1 cellular context compared by ENCODE assay signal in the genomic region with DNA sequence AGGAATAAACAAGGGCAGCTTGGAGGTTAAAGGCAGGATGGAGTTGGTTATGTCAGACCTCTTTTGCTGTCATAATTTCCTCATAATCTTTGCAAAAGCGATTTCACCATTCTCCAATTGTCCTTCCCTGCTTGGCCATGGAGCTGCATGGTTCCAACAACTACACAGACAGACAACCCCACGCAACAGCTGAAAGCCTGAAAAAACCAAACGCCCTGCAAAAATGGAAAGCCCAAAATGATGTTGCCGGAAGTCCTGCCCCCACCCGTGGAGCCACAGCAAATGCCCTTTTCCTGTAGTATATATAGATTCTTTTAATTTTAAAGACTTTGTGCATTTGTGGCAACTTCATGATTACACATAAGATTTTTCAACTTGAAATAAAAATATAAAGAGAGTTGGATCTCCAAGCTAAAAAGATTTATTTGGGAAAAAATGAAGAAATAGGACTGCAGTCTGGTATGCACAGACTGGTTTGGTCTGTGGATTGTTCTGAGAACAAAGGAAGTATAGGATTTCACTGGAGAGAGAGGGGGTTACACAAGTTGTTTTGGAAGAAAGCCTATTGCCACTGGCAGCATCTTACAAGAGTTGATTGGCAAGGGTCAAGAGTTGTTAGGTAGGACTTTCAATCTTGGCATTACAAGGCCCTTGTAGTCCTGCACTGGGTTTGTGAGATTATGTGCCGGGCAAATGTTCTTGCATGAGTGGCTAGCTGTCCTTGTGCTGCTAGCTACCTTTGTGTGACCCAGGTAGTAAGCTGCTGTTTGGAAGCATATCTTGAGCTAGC.
TF ChIP-seq lines count a peak whose summit lies in the region.

No MANE protein-coding gene starts in this region.

TF ChIP-seq in SK-N-SH, 30 proteins besides CTCF, POLR2A, EP300 and RAD21:
- TF ChIP-seq MEF2A (IDR thresholded peaks at IDR 0.05; ENCODE audit: borderline replicate concordance, low read depth) (no peak), RXRA (IDR thresholded peaks at IDR 0.05; ENCODE audit: borderline replicate concordance, low read depth) (no peak), MXI1 (IDR thresholded peaks at IDR 0.05; ENCODE audit: low read depth, low read length) (no peak), FOXM1 (IDR thresholded peaks at IDR 0.05; ENCODE audit: low read depth) (no peak), POLR2AphosphoS5 (IDR thresholded peaks at IDR 0.05; ENCODE audit: low read depth, low read length) (no peak), RCOR1 (IDR thresholded peaks at IDR 0.05; ENCODE audit: low read length) (no peak), NFIC (IDR thresholded peaks at IDR 0.05; ENCODE audit: borderline replicate concordance) (no peak), TCF12 (IDR thresholded peaks at IDR 0.05) (no peak), FOXJ3 (CRISPR knock-in tag; IDR thresholded peaks at IDR 0.05) (no peak), JUND (IDR thresholded peaks at IDR 0.05) (no peak), TEAD4 (IDR thresholded peaks at IDR 0.05; ENCODE audit: borderline replicate concordance, insufficient read depth) (no peak)
- TF ChIP-seq, protein P1, sequence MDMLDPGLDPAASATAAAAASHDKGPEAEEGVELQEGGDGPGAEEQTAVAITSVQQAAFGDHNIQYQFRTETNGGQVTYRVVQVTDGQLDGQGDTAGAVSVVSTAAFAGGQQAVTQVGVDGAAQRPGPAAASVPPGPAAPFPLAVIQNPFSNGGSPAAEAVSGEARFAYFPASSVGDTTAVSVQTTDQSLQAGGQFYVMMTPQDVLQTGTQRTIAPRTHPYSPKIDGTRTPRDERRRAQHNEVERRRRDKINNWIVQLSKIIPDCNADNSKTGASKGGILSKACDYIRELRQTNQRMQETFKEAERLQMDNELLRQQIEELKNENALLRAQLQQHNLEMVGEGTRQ (IDR thresholded peaks at IDR 0.05; ENCODE audit: borderline replicate concordance, low read depth, low read length) = no peak
